In the genomic region with DNA sequence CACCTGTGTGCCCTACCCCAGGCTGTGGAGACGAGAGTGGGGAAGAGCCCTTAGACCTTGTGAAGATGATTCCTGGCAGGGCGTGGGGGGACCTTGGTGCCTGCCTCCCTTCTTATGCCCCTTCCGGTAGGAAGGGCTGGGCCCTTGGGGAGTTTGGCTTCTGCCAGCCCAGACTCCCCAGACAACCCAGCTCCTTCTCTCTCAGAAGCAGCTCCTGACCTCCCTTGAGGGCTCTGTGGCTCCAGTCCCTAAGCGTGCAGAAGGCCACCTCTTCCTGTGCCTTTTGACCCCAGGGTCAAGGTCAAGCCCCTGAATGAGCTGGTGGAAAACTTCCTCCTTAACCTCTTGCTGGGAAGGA, we compare ENCODE assay signal across 8 cellular contexts. TPM values are rescaled to one million over a fixed set of nuclear protein-coding genes. Genes with fewer than 3 reads are reported as not detected.
DNase-seq lines count a peak whose midpoint lies in the region; ATAC-seq and TF ChIP-seq lines count a peak whose summit lies in the region.

No MANE protein-coding gene starts in this region.

- H3K4me1 Mint-ChIP-seq in activated CD4-positive, alpha-beta T cell treated with anti-CD3 and anti-CD28 coated beads, Interleukin-2, amount 10 ng/mL, durations not matched to agents 7 days and 5 days, result peaks cover 38% of the 10 kb centered on the region
- H3K4me1 Mint-ChIP-seq in WTC11 (peaks cover 26% of the 10 kb centered on the region), immature natural killer cell (peaks cover 40% of the 10 kb centered on the region in 2 donors)

- peaks cover 0 to 9% of the 10 kb centered on the region in 2 donors for H3K4me1 ChIP-seq in thoracic aorta (ENCODE audit: control insufficient read depth in 1 of 2, low read depth in 2 of 2)

- DNase-seq in activated CD4-positive, alpha-beta T cell treated with anti-CD3 and anti-CD28 coated beads, Interleukin-2, amount 10 ng/mL, durations not matched to agents 7 days and 5 days, result no peak
- no peak for DNase-seq in activated CD4-positive, alpha-beta T cell treated with anti-CD3 and anti-CD28 coated beads for 48 hours
- DNase-seq in WTC11 (ENCODE audit: low spot score), result no peak
- no peak for DNase-seq in immature natural killer cell
- DNase-seq in thoracic aorta (ENCODE audit: low spot score), result no peak
- DNase-seq in T-helper 9 cell, result no peak
- no peak for DNase-seq in NCI-H510A (lab: John Stamatoyannopoulos, UW)

- no peak for TF ChIP-seq CTCF in WTC11 (IDR thresholded peaks at IDR 0.05)
- TF ChIP-seq CTCF in thoracic aorta (IDR thresholded peaks at IDR 0.05), result no peak

- H3K4me3 ChIP-seq in thoracic aorta, result peak overlapping the region; percentile 76

- H3K36me3 Mint-ChIP-seq in activated CD4-positive, alpha-beta T cell treated with anti-CD3 and anti-CD28 coated beads, Interleukin-2, amount 10 ng/mL, durations not matched to agents 7 days and 5 days (ENCODE audit: low read depth), result peaks cover 1% of the 10 kb centered on the region
- H3K36me3 Mint-ChIP-seq in WTC11 (no peaks in the 10 kb centered on the region), immature natural killer cell (no peaks in the 10 kb centered on the region)

- H3K27me3 Mint-ChIP-seq in activated CD4-positive, alpha-beta T cell treated with anti-CD3 and anti-CD28 coated beads, Interleukin-2, amount 10 ng/mL, durations not matched to agents 7 days and 5 days, result peaks cover 3% of the 10 kb centered on the region
- peaks cover 6% of the 10 kb centered on the region; the same call in 1 of the 2 replicates for H3K27me3 Mint-ChIP-seq in WTC11 (ENCODE audit: low read depth)
- peaks cover 0 to 4% (median 3%) of the 10 kb centered on the region in 3 donors for H3K27me3 Mint-ChIP-seq in immature natural killer cell (ENCODE audit: low read depth in 3 of 3)

- POLR2A ChIA-PET in activated CD4-positive, alpha-beta T cell treated with anti-CD3 and anti-CD28 coated beads, Interleukin-2, amount 10 ng/mL, durations not matched to agents 7 days and 5 days (lab: Charles Lee), result no interaction called here
- POLR2A ChIA-PET in WTC11 (lab: Charles Lee), result interaction anchor here (1.9 to 3.7 kb wide), 2 partner anchors 11 to 30 kb away, joined by 5 to 34 read pairs; no protein-coding TSS in a partner anchor

- H3K36me3 ChIP-seq in thoracic aorta, result no peaks in the 10 kb centered on the region

- H3K9me3 Mint-ChIP-seq in activated CD4-positive, alpha-beta T cell treated with anti-CD3 and anti-CD28 coated beads, Interleukin-2, amount 10 ng/mL, durations not matched to agents 7 days and 5 days, result no peaks in the 10 kb centered on the region
- H3K9me3 Mint-ChIP-seq in WTC11, result no peaks in the 10 kb centered on the region
- no peaks in the 10 kb centered on the region for H3K9me3 Mint-ChIP-seq in immature natural killer cell

- no peaks in the 10 kb centered on the region for H3K27me3 ChIP-seq in thoracic aorta (replicated peaks; ENCODE audit: insufficient read depth)

- CTCF ChIA-PET in activated CD4-positive, alpha-beta T cell treated with anti-CD3 and anti-CD28 coated beads, Interleukin-2, amount 10 ng/mL, durations not matched to agents 7 days and 5 days (lab: Charles Lee), result interaction anchor here (0.6 to 12.1 kb wide), 6 partner anchors 9 to 68 kb away, joined by 3 to 121 read pairs (median 4); no protein-coding TSS in a partner anchor
- CTCF ChIA-PET in WTC11 (lab: Charles Lee), result interaction anchor here (1.1 to 6.9 kb wide), 10 partner anchors 9 to 335 kb away, joined by 3 to 92 read pairs (median 4); partner anchors contain the start of gene HMGN2

- no peak overlapping the region for H3K27ac ChIP-seq in thoracic aorta

- H3K27ac Mint-ChIP-seq in activated CD4-positive, alpha-beta T cell treated with anti-CD3 and anti-CD28 coated beads, Interleukin-2, amount 10 ng/mL, durations not matched to agents 7 days and 5 days, result peak overlapping the region; percentile 80
- H3K27ac Mint-ChIP-seq in WTC11, result peak overlapping the region; percentile 94
- H3K27ac Mint-ChIP-seq in immature natural killer cell, result peak overlapping the region in 5 of 6 donors; percentile 59 to 88 (median 71)

- no peak for TF ChIP-seq POLR2A in GM18505 (IDR thresholded peaks at IDR 0.05; ENCODE audit: borderline replicate concordance, extremely low read depth, insufficient read depth, insufficient read length)

- H3K4me3 Mint-ChIP-seq in activated CD4-positive, alpha-beta T cell treated with anti-CD3 and anti-CD28 coated beads, Interleukin-2, amount 10 ng/mL, durations not matched to agents 7 days and 5 days, result peak overlapping the region; percentile 83
- H3K4me3 Mint-ChIP-seq in WTC11, result peak overlapping the region; percentile 91
- peak overlapping the region; percentile 83 to 88 (median 83) for H3K4me3 Mint-ChIP-seq in immature natural killer cell

- H3K9me3 ChIP-seq in thoracic aorta, result no peaks in the 10 kb centered on the region

- ATAC-seq in WTC11 (no peak), thoracic aorta (ENCODE audit: insufficient number of reproducible peaks, low FRiP score, low read depth) (no peak), GM18505 (IDR thresholded peaks at IDR 0.05; ENCODE audit: unreplicated experiment) (no peak)

TF ChIP-seq in WTC11, 78 proteins besides CTCF, POLR2A, EP300 and RAD21:
- TF ChIP-seq ESRRA (CRISPR knock-in tag; IDR thresholded peaks at IDR 0.05; ENCODE audit: borderline replicate concordance), result 0 out of 2 replicates have a peak, but pooled peaks have one; percentile 17
- no peak for TF ChIP-seq TEAD1 (CRISPR knock-in tag; IDR thresholded peaks at IDR 0.05)

RNA-seq across cellular contexts. Expression of gene RPS6KA1, which starts 1.0 kb away (rescaled TPM):
- total RNA-seq in activated CD4-positive, alpha-beta T cell treated with anti-CD3 and anti-CD28 coated beads, Interleukin-2, amount 10 ng/mL, durations not matched to agents 7 days and 5 days, result 100 to 1,000 TPM; 192 to 199 TPM
- total RNA-seq in WTC11 (2021) (55.6 to 65.5 TPM (median 57.7 TPM) in 3 replicates), thoracic aorta (10 to 100 TPM; 13.8 to 18.6 TPM)
- polyA plus RNA-seq in immature natural killer cell, result 100 to 1,000 TPM; 292 to 371 (median 349) TPM

RNA-seq across cellular contexts. Expression of gene HMGN2, which starts 58.3 kb away (rescaled TPM):
- total RNA-seq in activated CD4-positive, alpha-beta T cell treated with anti-CD3 and anti-CD28 coated beads, Interleukin-2, amount 10 ng/mL, durations not matched to agents 7 days and 5 days, result 1,000 to 10,000 TPM; 1,241 to 1,307 TPM
- 374 to 414 TPM (median 379 TPM) in 3 replicates for total RNA-seq in WTC11 (2021)
- polyA plus RNA-seq in immature natural killer cell, result 100 to 1,000 TPM; 598 to 729 (median 677) TPM
- 100 to 1,000 TPM; 145 to 187 TPM for total RNA-seq in thoracic aorta
